13 cellular contexts compared by ENCODE assay signal in genomic region chr11:114359342-114359741, GRCh38. TPM values are rescaled to one million over a fixed set of nuclear protein-coding genes. Genes with fewer than 3 reads are reported as not detected.
DNase-seq lines count a peak whose midpoint lies in the region; ATAC-seq, FAIRE-seq and TF ChIP-seq lines count a peak whose summit lies in the region.
"Had no signal": no experiment of that assay in that cellular context is flagged by ENCODE, and none has a peak within 500 bp of the region (broad histone marks: within the 10 kb centered on the region; RNA-seq: fewer than 3 reads in every experiment).

No MANE protein-coding gene starts in this region.

- peaks cover 3% of the 10 kb centered on the region for H3K4me1 Mint-ChIP-seq in CD14-positive monocyte
- H3K4me1 Mint-ChIP-seq: IgD-negative memory B cell had no signal

- H3K27me3 Mint-ChIP-seq in CD14-positive monocyte (ENCODE audit: low read depth in 3 of 3), result peaks cover 1 to 3% (median 2%) of the 10 kb centered on the region in 3 donors

- H3K4me2 ChIP-seq in fibroblast of lung (ENCODE audit: extremely low read depth, insufficient read depth, low read length), result peak overlapping the region; percentile 32

- H3K36me3 Mint-ChIP-seq in CD14-positive monocyte, result no peaks in the 10 kb centered on the region
- H3K36me3 Mint-ChIP-seq: IgD-negative memory B cell had no signal

- TF ChIP-seq CTCF in fibroblast of lung (conservative IDR thresholded peaks at IDR 0.05 in 1 of 2, IDR thresholded peaks at IDR 0.05 in 1 of 2; ENCODE audit: low read depth in 1 of 2, low read length in 2 of 2) (no peak), pancreas (IDR thresholded peaks at IDR 0.05) (no peak), CD14-positive monocyte (IDR thresholded peaks at IDR 0.05) (no peak)

- no peaks in the 10 kb centered on the region for H4K20me1 ChIP-seq in fibroblast of lung (ENCODE audit: control insufficient read depth, extremely low read depth, insufficient read depth, low read length)

- no peak overlapping the region for H3K27ac Mint-ChIP-seq in CD14-positive monocyte
- H3K27ac Mint-ChIP-seq: IgD-negative memory B cell had no signal

- H3K4me1 ChIP-seq in fibroblast of lung (ENCODE audit: control insufficient read depth, extremely low read depth, insufficient read depth, low read length) (peaks cover 8% of the 10 kb centered on the region), pancreas (no peaks in the 10 kb centered on the region)

- no peaks in the 10 kb centered on the region for H3K27me3 ChIP-seq in fibroblast of lung (ENCODE audit: control insufficient read depth, insufficient read depth, low read length)
- no peaks in the 10 kb centered on the region for H3K27me3 ChIP-seq in pancreas
- H3K27me3 ChIP-seq: SJCRH30 had no signal

- intact Hi-C loops in pancreas (cut with DNase I) (no loop called here), CD14-positive monocyte (cut with micrococcal nuclease) (no loop called here)

- H3K36me3 ChIP-seq in fibroblast of lung (ENCODE audit: control insufficient read depth, insufficient read depth, low read length) (no peaks in the 10 kb centered on the region), pancreas (no peaks in the 10 kb centered on the region)
- H3K36me3 ChIP-seq: SJCRH30 had no signal

- peak overlapping the region; percentile 71 for H3K27ac ChIP-seq in fibroblast of lung (ENCODE audit: insufficient read depth, low read length)
- H3K27ac ChIP-seq in pancreas, result no peak overlapping the region
- H3K27ac ChIP-seq: SJCRH30 had no signal

- H2AFZ ChIP-seq in fibroblast of lung (ENCODE audit: low read length), result peak overlapping the region; percentile 47

- H3K4me3 ChIP-seq in fibroblast of lung (replicated peaks in 1 of 4; ENCODE audit: control extremely low read depth in 1 of 4, insufficient read depth in 1 of 4, low read depth in 3 of 4, low read length in 4 of 4) (no peak overlapping the region), pancreas (no peak overlapping the region)
- H3K4me3 ChIP-seq: SJCRH30 had no signal

- DNase-seq in GM03348 (ENCODE audit: low spot score) (peak; percentile 32), amniotic epithelial cell (ENCODE audit: low read depth) (peak; percentile 10), fibroblast of lung (ENCODE audit: low read depth in 2 of 2) (peak; percentile 25 to 50), pancreas (no peak), NCI-H2196 (lab: John Stamatoyannopoulos, UW; ENCODE audit: unreplicated experiment) (no peak), NCI-H1436 (lab: John Stamatoyannopoulos, UW) (no peak), CD14-positive monocyte (ENCODE audit: low spot score) (no peak)
- DNase-seq: NCI-H1417 treated with DMSO at 0.1 percent for 48 hours, NCI-H2029 treated with DMSO at 0.1 percent for 48 hours, NCI-H524, SJCRH30 had no signal

- H3K9me3 ChIP-seq in fibroblast of lung (ENCODE audit: control insufficient read depth, insufficient read depth, low read depth, low read length) (no peaks in the 10 kb centered on the region), pancreas (no peaks in the 10 kb centered on the region)
- H3K9me3 ChIP-seq: SJCRH30 had no signal

- peak; percentile 49 for FAIRE-seq in pancreas (lab: Jason Lieb, UNC)
- FAIRE-seq: GM12892 had no signal

- no peaks in the 10 kb centered on the region for H3K9me3 Mint-ChIP-seq in CD14-positive monocyte

- H3K9ac ChIP-seq in fibroblast of lung (ENCODE audit: insufficient read depth, low read length), result no peak overlapping the region

- H3K79me2 ChIP-seq in fibroblast of lung (ENCODE audit: control insufficient read depth, insufficient read depth, low read length), result no peaks in the 10 kb centered on the region

- no peak overlapping the region for H3K4me3 Mint-ChIP-seq in CD14-positive monocyte
- H3K4me3 Mint-ChIP-seq: IgD-negative memory B cell had no signal

- no peak for ATAC-seq in pancreas

RNA-seq across cellular contexts. Expression of gene C11orf71, which starts 41.0 kb away (rescaled TPM):
- 3.9 and 9.6 TPM in 2 replicates for total RNA-seq in fibroblast of lung
- polyA plus RNA-seq in fibroblast of lung, result 3.5 and 4.0 TPM in 2 replicates
- polyA plus RNA-seq in fibroblast of lung (2012), result 2.0 and 2.4 TPM in 2 replicates
- polyA minus RNA-seq in fibroblast of lung (ENCODE audit: low replicate concordance), result 1.4 and 1.6 TPM in 2 replicates
- total RNA-seq in pancreas, result 1 to 10 TPM; 4.7 to 8.5 (median 5.4) TPM
- polyA plus RNA-seq in pancreas, result 10 to 100 TPM in 1 of 2 donors, 1 to 10 TPM in 1; 7.4 to 11.3 TPM
- polyA plus RNA-seq in CD14-positive monocyte, result 10 to 100 TPM; 14.2 to 23.0 TPM

RNA-seq across cellular contexts. Expression of gene RBM7, which starts 41.1 kb away (rescaled TPM):
- 66.8 and 81.1 TPM in 2 replicates for total RNA-seq in fibroblast of lung
- 41.8 and 46.5 TPM in 2 replicates for polyA plus RNA-seq in fibroblast of lung
- 34.5 and 39.2 TPM in 2 replicates for polyA plus RNA-seq in fibroblast of lung (2012)
- 9.8 and 20.6 TPM in 2 replicates for polyA minus RNA-seq in fibroblast of lung (ENCODE audit: low replicate concordance)
- total RNA-seq in pancreas, result 10 to 100 TPM in 4 of 6 donors, 1 to 10 TPM in 2; 6.5 to 16.4 (median 11.8) TPM
- 1 to 10 TPM; 3.8 to 8.7 TPM for polyA plus RNA-seq in pancreas
- 10 to 100 TPM; 32.4 to 36.3 TPM for polyA plus RNA-seq in CD14-positive monocyte

Comparison
In these comparisons a context has a peak if more than half of its experiments do, and no peak if none do; other contexts are left out.
1. DNase-seq: peak in GM03348 (single experiment), amniotic epithelial cell (single experiment) and fibroblast of lung (2 of 2); none in pancreas (0 of 6), NCI-H2196 (single experiment), NCI-H1436 (single experiment) and CD14-positive monocyte (single experiment).